Comparison of ENCODE assay signal across 10 cellular contexts in genomic region chrX:154123241-154124219, GRCh38. TPM values are rescaled to one million over a fixed set of nuclear protein-coding genes. Genes with fewer than 3 reads are reported as not detected.
A peak's percentile ranks its signal among the peaks of the same experiment; 100 is the strongest.
DNase-seq lines count a peak whose midpoint lies in the region; ATAC-seq and TF ChIP-seq lines count a peak whose summit lies in the region.
"Had no signal": no experiment of that assay in that cellular context is flagged by ENCODE, and none has a peak within 500 bp of the region (broad histone marks: within the 10 kb centered on the region; RNA-seq: fewer than 3 reads in every experiment).

No MANE protein-coding gene starts in this region.

- peaks cover 5% of the 10 kb centered on the region for H3K4me1 Mint-ChIP-seq in dendritic cell treated with granulocyte-macrophage colony-stimulating factor and Interleukin-4, amounts not matched to agents 40 ng/mL and 50 ng/mL, for 4 days (ENCODE audit: low read depth)

- H3K4me3 ChIP-seq in suprapubic skin: no peak overlapping the region
- H3K4me3 ChIP-seq: upper lobe of left lung had no signal

- WGBS in suprapubic skin: 79% methylated on average over 21 of the region's 22 CpGs

- peak; percentile 7 for DNase-seq in activated CD4-positive, alpha-beta T cell treated with anti-CD3 and anti-CD28 coated beads for 1 hour
- DNase-seq in activated CD4-positive, alpha-beta T cell treated with anti-CD3 and anti-CD28 coated beads, Interleukin-2, amount 50 U/mL, for 4 hours: no peak
- DNase-seq in SKM-1 (lab: John Stamatoyannopoulos, UW; ENCODE audit: unreplicated experiment) (peak; percentile 5), foreskin melanocyte (no peak), suprapubic skin (ENCODE audit: low spot score in 2 of 2) (no peak)
- peak; percentile 26 for DNase-seq in stimulated activated CD4-positive, alpha-beta T cell treated with anti-CD3 and anti-CD28 coated beads, Interleukin-4, amount 100 ng/mL, for 24 hours
- DNase-seq: endodermal cell had no signal

- peaks cover 7% of the 10 kb centered on the region for H3K27me3 Mint-ChIP-seq in dendritic cell treated with granulocyte-macrophage colony-stimulating factor and Interleukin-4, amounts not matched to agents 40 ng/mL and 50 ng/mL, for 4 days

- no peaks in the 10 kb centered on the region for H3K9me3 ChIP-seq in suprapubic skin

- no peak overlapping the region for H3K27ac ChIP-seq in suprapubic skin

- H3K9me3 Mint-ChIP-seq in dendritic cell treated with granulocyte-macrophage colony-stimulating factor and Interleukin-4, amounts not matched to agents 40 ng/mL and 50 ng/mL, for 4 days: no peaks in the 10 kb centered on the region

- no peak for ATAC-seq in HG03135 (IDR thresholded peaks at IDR 0.05; ENCODE audit: unreplicated experiment)

- TF ChIP-seq POLR2A in suprapubic skin (IDR thresholded peaks at IDR 0.05): no peak

- no peaks in the 10 kb centered on the region for H3K27me3 ChIP-seq in suprapubic skin

- no peaks in the 10 kb centered on the region for H3K4me1 ChIP-seq in suprapubic skin

- no peaks in the 10 kb centered on the region for H3K36me3 ChIP-seq in suprapubic skin
- H3K36me3 ChIP-seq: upper lobe of left lung had no signal

- TF ChIP-seq EP300 in suprapubic skin (IDR thresholded peaks at IDR 0.05): no peak

- TF ChIP-seq CTCF in suprapubic skin (IDR thresholded peaks at IDR 0.05): no peak

- intact Hi-C loops in dendritic cell treated with granulocyte-macrophage colony-stimulating factor and Interleukin-4, amounts not matched to agents 40 ng/mL and 50 ng/mL, for 4 days (cut with micrococcal nuclease): no loop called here

- H3K4me3 Mint-ChIP-seq in dendritic cell treated with granulocyte-macrophage colony-stimulating factor and Interleukin-4, amounts not matched to agents 40 ng/mL and 50 ng/mL, for 4 days: no peak overlapping the region
- H3K4me3 Mint-ChIP-seq: endodermal cell had no signal

- peak overlapping the region; percentile 22 for H3K27ac Mint-ChIP-seq in dendritic cell treated with granulocyte-macrophage colony-stimulating factor and Interleukin-4, amounts not matched to agents 40 ng/mL and 50 ng/mL, for 4 days
- H3K27ac Mint-ChIP-seq: endodermal cell had no signal

- no peaks in the 10 kb centered on the region for H3K36me3 Mint-ChIP-seq in dendritic cell treated with granulocyte-macrophage colony-stimulating factor and Interleukin-4, amounts not matched to agents 40 ng/mL and 50 ng/mL, for 4 days (ENCODE audit: low read depth)

RNA-seq across cellular contexts. Expression of gene OPN1LW, which starts 20.5 kb away (rescaled TPM):
- not detected for total RNA-seq in suprapubic skin
- total RNA-seq: endodermal cell, upper lobe of left lung had no signal

RNA-seq across cellular contexts. Expression of gene MECP2, which starts 26.0 kb away (rescaled TPM):
- total RNA-seq in suprapubic skin: 10 to 100 TPM; 19.7 to 76.0 (median 33.9) TPM

RNA-seq across cellular contexts. Expression of gene OPN1MW, which starts 58.9 kb away (rescaled TPM):
- total RNA-seq in suprapubic skin: not detected
- total RNA-seq: endodermal cell, upper lobe of left lung had no signal

Comparison
In these comparisons a context has a peak if more than half of its experiments do, and no peak if none do; other contexts are left out.
1. DNase-seq: peak in activated CD4-positive, alpha-beta T cell treated with anti-CD3 and anti-CD28 coated beads for 1 hour (single experiment), SKM-1 (single experiment) and stimulated activated CD4-positive, alpha-beta T cell treated with anti-CD3 and anti-CD28 coated beads, Interleukin-4, amount 100 ng/mL, for 24 hours (single experiment); none in activated CD4-positive, alpha-beta T cell treated with anti-CD3 and anti-CD28 coated beads, Interleukin-2, amount 50 U/mL, for 4 hours (0 of 2), foreskin melanocyte (single experiment) and suprapubic skin (0 of 2).